In the genomic region with DNA sequence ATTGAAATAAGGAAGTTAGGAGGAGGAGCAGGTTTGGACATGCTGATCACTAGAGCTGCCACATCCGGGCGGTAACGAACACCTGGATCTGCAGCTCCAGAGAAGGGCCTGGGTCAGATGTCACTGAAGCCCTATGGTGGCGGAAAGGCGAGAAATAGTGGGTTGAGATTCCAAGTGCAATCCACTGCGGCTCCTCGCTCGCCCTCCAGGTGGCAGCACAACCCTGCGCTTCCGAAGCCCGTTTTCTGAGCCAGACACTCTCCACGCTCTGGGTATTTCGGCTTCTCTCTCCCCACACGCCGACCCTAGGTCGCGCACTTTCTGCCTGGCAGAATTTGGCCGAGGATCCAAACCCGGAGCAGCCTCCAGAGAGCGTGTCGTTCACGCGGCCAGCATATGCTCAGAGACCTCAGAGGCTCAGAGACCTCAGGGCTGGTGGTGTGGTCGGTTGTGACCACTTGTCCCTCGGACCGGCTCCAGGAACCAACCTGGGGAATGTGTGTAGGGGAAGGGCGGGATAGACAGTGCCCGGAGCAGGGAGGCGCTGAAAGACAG, we compare ENCODE assay signal across 1 cellular context.
A peak's percentile ranks its signal among the peaks of the same experiment; 100 is the strongest.
TF ChIP-seq lines count a peak whose summit lies in the region.

No MANE protein-coding gene starts in this region.

TF ChIP-seq in GM12878, 131 proteins besides CTCF, POLR2A, EP300 and RAD21 (continued from another document):
- TF ChIP-seq ZNF217 (IDR thresholded peaks at IDR 0.05) (no peak), NBN (IDR thresholded peaks at IDR 0.05) (no peak; the same call in 1 of the 2 replicates), GABPA (IDR thresholded peaks at IDR 0.05; ENCODE audit: low read depth) (no peak), MEF2B (IDR thresholded peaks at IDR 0.05; ENCODE audit: partially characterized antibody, poor library complexity, severe bottlenecking) (no peak), MYC (IDR thresholded peaks at IDR 0.05; ENCODE audit: insufficient read depth, insufficient read length, insufficient replicate concordance, low read length, severe bottlenecking) (no peak), IKZF1 (conservative IDR thresholded peaks at IDR 0.05) (peak; percentile 54), PML (IDR thresholded peaks at IDR 0.05; ENCODE audit: low read length) (no peak)
- TF ChIP-seq, protein P1, sequence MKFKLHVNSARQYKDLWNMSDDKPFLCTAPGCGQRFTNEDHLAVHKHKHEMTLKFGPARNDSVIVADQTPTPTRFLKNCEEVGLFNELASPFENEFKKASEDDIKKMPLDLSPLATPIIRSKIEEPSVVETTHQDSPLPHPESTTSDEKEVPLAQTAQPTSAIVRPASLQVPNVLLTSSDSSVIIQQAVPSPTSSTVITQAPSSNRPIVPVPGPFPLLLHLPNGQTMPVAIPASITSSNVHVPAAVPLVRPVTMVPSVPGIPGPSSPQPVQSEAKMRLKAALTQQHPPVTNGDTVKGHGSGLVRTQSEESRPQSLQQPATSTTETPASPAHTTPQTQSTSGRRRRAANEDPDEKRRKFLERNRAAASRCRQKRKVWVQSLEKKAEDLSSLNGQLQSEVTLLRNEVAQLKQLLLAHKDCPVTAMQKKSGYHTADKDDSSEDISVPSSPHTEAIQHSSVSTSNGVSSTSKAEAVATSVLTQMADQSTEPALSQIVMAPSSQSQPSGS (IDR thresholded peaks at IDR 0.05; ENCODE audit: low read length) = no peak
- TF ChIP-seq, protein P2, sequence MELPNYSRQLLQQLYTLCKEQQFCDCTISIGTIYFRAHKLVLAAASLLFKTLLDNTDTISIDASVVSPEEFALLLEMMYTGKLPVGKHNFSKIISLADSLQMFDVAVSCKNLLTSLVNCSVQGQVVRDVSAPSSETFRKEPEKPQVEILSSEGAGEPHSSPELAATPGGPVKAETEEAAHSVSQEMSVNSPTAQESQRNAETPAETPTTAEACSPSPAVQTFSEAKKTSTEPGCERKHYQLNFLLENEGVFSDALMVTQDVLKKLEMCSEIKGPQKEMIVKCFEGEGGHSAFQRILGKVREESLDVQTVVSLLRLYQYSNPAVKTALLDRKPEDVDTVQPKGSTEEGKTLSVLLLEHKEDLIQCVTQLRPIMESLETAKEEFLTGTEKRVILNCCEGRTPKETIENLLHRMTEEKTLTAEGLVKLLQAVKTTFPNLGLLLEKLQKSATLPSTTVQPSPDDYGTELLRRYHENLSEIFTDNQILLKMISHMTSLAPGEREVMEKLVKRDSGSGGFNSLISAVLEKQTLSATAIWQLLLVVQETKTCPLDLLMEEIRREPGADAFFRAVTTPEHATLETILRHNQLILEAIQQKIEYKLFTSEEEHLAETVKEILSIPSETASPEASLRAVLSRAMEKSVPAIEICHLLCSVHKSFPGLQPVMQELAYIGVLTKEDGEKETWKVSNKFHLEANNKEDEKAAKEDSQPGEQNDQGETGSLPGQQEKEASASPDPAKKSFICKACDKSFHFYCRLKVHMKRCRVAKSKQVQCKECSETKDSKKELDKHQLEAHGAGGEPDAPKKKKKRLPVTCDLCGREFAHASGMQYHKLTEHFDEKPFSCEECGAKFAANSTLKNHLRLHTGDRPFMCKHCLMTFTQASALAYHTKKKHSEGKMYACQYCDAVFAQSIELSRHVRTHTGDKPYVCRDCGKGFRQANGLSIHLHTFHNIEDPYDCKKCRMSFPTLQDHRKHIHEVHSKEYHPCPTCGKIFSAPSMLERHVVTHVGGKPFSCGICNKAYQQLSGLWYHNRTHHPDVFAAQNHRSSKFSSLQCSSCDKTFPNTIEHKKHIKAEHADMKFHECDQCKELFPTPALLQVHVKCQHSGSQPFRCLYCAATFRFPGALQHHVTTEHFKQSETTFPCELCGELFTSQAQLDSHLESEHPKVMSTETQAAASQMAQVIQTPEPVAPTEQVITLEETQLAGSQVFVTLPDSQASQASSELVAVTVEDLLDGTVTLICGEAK (IDR thresholded peaks at IDR 0.05; ENCODE audit: borderline replicate concordance) = no peak
